ENCODE assay signal across 9 cellular contexts in the genomic region with DNA sequence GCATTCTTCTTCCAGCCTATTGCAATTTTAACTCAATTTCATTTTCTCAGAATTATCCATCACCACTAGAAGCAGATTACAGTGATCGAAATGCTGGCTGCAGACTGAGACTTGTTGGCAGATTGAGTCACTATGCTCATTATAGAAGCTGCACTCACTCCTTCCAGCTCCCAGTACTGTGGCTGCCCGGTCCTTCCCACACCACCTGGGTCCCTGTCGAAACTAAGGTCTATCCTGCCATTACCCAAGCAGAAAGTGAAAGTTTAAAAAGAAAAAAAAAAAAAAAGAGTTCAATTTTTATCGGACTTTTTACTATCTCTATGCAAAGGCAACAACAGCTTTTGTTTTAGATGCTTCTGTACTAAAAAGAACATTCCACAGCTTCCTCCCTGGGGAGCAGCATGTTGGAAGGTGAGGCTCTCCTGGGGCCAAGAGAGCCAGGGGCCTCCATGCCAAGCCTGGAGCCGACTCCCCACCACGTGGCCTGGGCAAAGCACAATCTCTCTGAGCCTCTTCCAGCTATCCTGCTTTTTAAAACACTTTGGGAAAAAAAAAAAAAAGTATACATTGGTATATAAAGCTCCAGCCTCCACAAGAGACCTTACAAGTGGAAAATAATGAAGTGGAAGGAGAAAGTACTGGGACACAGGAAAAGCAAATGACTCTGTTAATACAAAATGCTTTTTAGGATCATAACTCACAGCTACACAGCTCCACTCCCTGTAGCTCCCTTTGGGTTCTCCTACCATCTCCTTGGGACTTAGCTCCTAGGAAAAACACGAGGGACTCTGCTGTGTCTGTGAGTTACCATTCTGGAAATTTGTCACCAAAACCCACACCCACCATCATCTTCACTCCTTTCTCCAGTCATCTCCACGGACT.
A peak's percentile ranks its signal among the peaks of the same experiment; 100 is the strongest.
DNase-seq lines count a peak whose midpoint lies in the region; ATAC-seq and TF ChIP-seq lines count a peak whose summit lies in the region.
"Had no signal": no experiment of that assay in that cellular context is flagged by ENCODE, and none has a peak within 500 bp of the region (broad histone marks: within the 10 kb centered on the region; RNA-seq: fewer than 3 reads in every experiment).

No MANE protein-coding gene starts in this region.

- no peak overlapping the region for H3K14ac ChIP-seq in trophoblast cell (ENCODE audit: low read length)

- no peaks in the 10 kb centered on the region for H3K27me3 ChIP-seq in trophoblast cell (ENCODE audit: insufficient read depth, low read length)
- no peaks in the 10 kb centered on the region for H3K27me3 ChIP-seq in WERI-Rb-1 (ENCODE audit: insufficient read depth, low read depth, severe bottlenecking)

- H4K8ac ChIP-seq in trophoblast cell (ENCODE audit: low read depth, low read length): no peak overlapping the region

- H4K12ac ChIP-seq in trophoblast cell (ENCODE audit: low read depth, low read length): no peak overlapping the region

- H3K4me3 Mint-ChIP-seq in effector memory CD8-positive, alpha-beta T cell: no peak overlapping the region

- H3K9ac ChIP-seq in trophoblast cell (ENCODE audit: low read length): no peak overlapping the region

- H3K23ac ChIP-seq in trophoblast cell (ENCODE audit: low read length): no peak overlapping the region

- H3K36me3 ChIP-seq in trophoblast cell (ENCODE audit: control insufficient read depth in 1 of 2, insufficient read depth in 2 of 2, low read length in 2 of 2) (peaks cover 18 to 20% of the 10 kb centered on the region in 2 experiments), WERI-Rb-1 (peaks cover 64% of the 10 kb centered on the region)

- H3K27me3 Mint-ChIP-seq in effector memory CD8-positive, alpha-beta T cell: no peaks in the 10 kb centered on the region

- H3K79me2 ChIP-seq in trophoblast cell (ENCODE audit: control insufficient read depth, insufficient read depth, low read length, poor library complexity): no peaks in the 10 kb centered on the region

- H3K18ac ChIP-seq in trophoblast cell (ENCODE audit: low read length): no peak overlapping the region

- H2AFZ ChIP-seq in trophoblast cell (ENCODE audit: insufficient read depth, low read length, poor library complexity): no peak overlapping the region

- H3K9me3 ChIP-seq in trophoblast cell (ENCODE audit: insufficient read depth, low read depth, low read length): no peaks in the 10 kb centered on the region
- no peaks in the 10 kb centered on the region for H3K9me3 ChIP-seq in WERI-Rb-1 (ENCODE audit: severe bottlenecking)

- WGBS in trophoblast cell (ENCODE audit: extremely low coverage, insufficient coverage, insufficient read length): no CpG with 5 or more reads among the region's 8 CpGs

- no peak overlapping the region for H3K4ac ChIP-seq in trophoblast cell (ENCODE audit: low read depth, low read length)

- no peaks in the 10 kb centered on the region for H3K9me3 Mint-ChIP-seq in effector memory CD8-positive, alpha-beta T cell

- DNase-seq in AG09309 (ENCODE audit: low read depth): peak; percentile 31
- peak; percentile 65 for DNase-seq in fibroblast of the aortic adventitia (ENCODE audit: low read depth)
- peak; percentile 47 to 54 for DNase-seq in trophoblast cell
- DNase-seq in effector memory CD8-positive, alpha-beta T cell: no peak
- DNase-seq in GF-D8 (lab: John Stamatoyannopoulos, UW): no peak
- DNase-seq in WERI-Rb-1: no peak
- DNase-seq: NCI-H187 treated with DMSO at 0.1 percent for 48 hours had no signal

- H3K4me3 ChIP-seq in AG09309 (ENCODE audit: control insufficient read depth, low read depth, low read length) (no peak overlapping the region), fibroblast of the aortic adventitia (ENCODE audit: low read depth, low read length) (peak overlapping the region; percentile 44), trophoblast cell (ENCODE audit: low read depth, low read length) (no peak overlapping the region), WERI-Rb-1 (ENCODE audit: low read depth, low read length) (no peak overlapping the region)

- no peak overlapping the region for H2BK5ac ChIP-seq in trophoblast cell (ENCODE audit: low read depth, low read length, poor library complexity)

- no peak overlapping the region for H3K4me2 ChIP-seq in trophoblast cell (ENCODE audit: low read length)

- peaks cover 13% of the 10 kb centered on the region for H3K36me3 Mint-ChIP-seq in effector memory CD8-positive, alpha-beta T cell (ENCODE audit: insufficient read depth)

- ATAC-seq in GM18907 (IDR thresholded peaks at IDR 0.05; ENCODE audit: unreplicated experiment): no peak
- no peak for ATAC-seq in effector memory CD8-positive, alpha-beta T cell (replicated peaks)

- no peak overlapping the region for H2AK5ac ChIP-seq in trophoblast cell (ENCODE audit: low read length)

- H3K27ac ChIP-seq in angular gyrus (ENCODE audit: low read depth, low read length): peak overlapping the region; percentile 17
- no peak overlapping the region for H3K27ac ChIP-seq in trophoblast cell (ENCODE audit: low read depth, low read length)
- no peak overlapping the region for H3K27ac ChIP-seq in WERI-Rb-1

- TF ChIP-seq CTCF in AG09309 (IDR thresholded peaks at IDR 0.05; ENCODE audit: control insufficient read depth, insufficient read depth, low read depth, low read length, missing control alignments) (no peak), fibroblast of the aortic adventitia (IDR thresholded peaks at IDR 0.05; ENCODE audit: insufficient read depth, low read length) (no peak), WERI-Rb-1 (IDR thresholded peaks at IDR 0.05; ENCODE audit: low read depth, low read length) (no peak)

- H3K79me1 ChIP-seq in trophoblast cell (ENCODE audit: low read length): no peaks in the 10 kb centered on the region

- H2BK12ac ChIP-seq in trophoblast cell (ENCODE audit: low read length): no peak overlapping the region

- no peak overlapping the region for H2BK120ac ChIP-seq in trophoblast cell (ENCODE audit: insufficient read depth, low read length, poor library complexity)

- H4K91ac ChIP-seq in trophoblast cell (ENCODE audit: low read depth, low read length): no peak overlapping the region

- H3K4me1 Mint-ChIP-seq in effector memory CD8-positive, alpha-beta T cell (ENCODE audit: low read depth in 2 of 2): no peaks in the 10 kb centered on the region

- H3K4me1 ChIP-seq in trophoblast cell (ENCODE audit: control insufficient read depth in 1 of 2, insufficient read depth in 2 of 2, low read length in 2 of 2): peaks cover 0 to 2% of the 10 kb centered on the region in 2 experiments

- H3K27ac Mint-ChIP-seq in effector memory CD8-positive, alpha-beta T cell: no peak overlapping the region

Comparison
In these comparisons a context has a peak if more than half of its experiments do, and no peak if none do; other contexts are left out.
1. DNase-seq: peak in AG09309 (single experiment), fibroblast of the aortic adventitia (single experiment) and trophoblast cell (2 of 2); none in effector memory CD8-positive, alpha-beta T cell (0 of 3), GF-D8 (single experiment) and WERI-Rb-1 (single experiment).